Comparison of ENCODE assay signal across 9 cellular contexts in genomic region chr21:44304846-44305245, GRCh38. TPM values are rescaled to one million over a fixed set of nuclear protein-coding genes. Genes with fewer than 3 reads are reported as not detected.
DNase-seq lines count a peak whose midpoint lies in the region; ATAC-seq and TF ChIP-seq lines count a peak whose summit lies in the region.
"Had no signal": no experiment of that assay in that cellular context is flagged by ENCODE, and none has a peak within 500 bp of the region (broad histone marks: within the 10 kb centered on the region; RNA-seq: fewer than 3 reads in every experiment).

No MANE protein-coding gene starts in this region.

- intact Hi-C loops in prostate gland (cut with DNase I), result no loop called here

- WGBS in prostate gland, result 21% methylated on average over 8 of the region's 8 CpGs

- H3K4me1 ChIP-seq in foreskin keratinocyte, result no peaks in the 10 kb centered on the region
- H3K4me1 ChIP-seq in prostate gland (replicated peaks), result peaks cover 8% of the 10 kb centered on the region

- no peaks in the 10 kb centered on the region for H3K9me3 ChIP-seq in prostate gland

- no peaks in the 10 kb centered on the region for H3K36me3 ChIP-seq in prostate gland

- TF ChIP-seq CTCF in foreskin keratinocyte (conservative IDR thresholded peaks at IDR 0.05), result peak; percentile 74
- TF ChIP-seq CTCF in prostate gland (IDR thresholded peaks at IDR 0.05), result peak in 3 of 4 experiments; percentile 42 to 60 (median 54)

- no peaks in the 10 kb centered on the region for H3K27me3 ChIP-seq in foreskin keratinocyte
- H3K27me3 ChIP-seq in prostate gland (replicated peaks; ENCODE audit: insufficient read depth), result no peaks in the 10 kb centered on the region

- no peak for TF ChIP-seq POLR2A in prostate gland (IDR thresholded peaks at IDR 0.05)

- H3K4me3 ChIP-seq in prostate gland, result no peak overlapping the region

- ATAC-seq in foreskin keratinocyte (peak; percentile 44), GM18909 (IDR thresholded peaks at IDR 0.05; ENCODE audit: poor library complexity, unreplicated experiment) (no peak)

- H3K27ac ChIP-seq in foreskin keratinocyte, result no peak overlapping the region
- H3K27ac ChIP-seq in prostate gland, result no peak overlapping the region

- DNase-seq in A172 (ENCODE audit: low spot score) (peak; percentile 52), ELR (ENCODE audit: low read depth) (peak; percentile 55), NCI-H82 (lab: John Stamatoyannopoulos, UW) (peak; percentile 89), foreskin keratinocyte (no peak), prostate gland (ENCODE audit: low spot score) (peak; percentile 33), COR-L47 (lab: John Stamatoyannopoulos, UW) (no peak)
- peak; percentile 25 for DNase-seq in activated T-helper 9 cell treated with anti-CD3 and anti-CD28 coated beads, Interleukin-2, amount 50 U/mL, for 16 hours (ENCODE audit: low read depth)

RNA-seq across cellular contexts. Expression of gene PFKL, which starts 5.0 kb away (rescaled TPM):
- total RNA-seq in A172 (2014; rRNA removed; shearing (Covaris generic)), result 114 and 115 TPM in 2 replicates
- total RNA-seq in foreskin keratinocyte (93.8 and 104 TPM in 2 replicates), prostate gland (100 to 1,000 TPM in 1 of 2 donors, 10 to 100 TPM in 1; 99.4 to 235 TPM)
- polyA plus RNA-seq in foreskin keratinocyte, result 91.0 and 98.3 TPM in 2 replicates

RNA-seq across cellular contexts. Expression of gene AIRE, which starts 19.2 kb away (rescaled TPM):
- total RNA-seq in A172 (2014; rRNA removed; shearing (Covaris generic)), result not detected in 2 replicates
- not detected in 2 replicates for total RNA-seq in foreskin keratinocyte
- polyA plus RNA-seq in foreskin keratinocyte, result not detected in 2 replicates
- not detected for total RNA-seq in prostate gland

RNA-seq across cellular contexts. Expression of gene CFAP410, which starts 34.3 kb away (rescaled TPM):
- 26.3 and 27.8 TPM in 2 replicates for total RNA-seq in A172 (2014; rRNA removed; shearing (Covaris generic))
- 6.6 and 8.1 TPM in 2 replicates for total RNA-seq in foreskin keratinocyte
- 9.3 and 11.5 TPM in 2 replicates for polyA plus RNA-seq in foreskin keratinocyte
- total RNA-seq in prostate gland, result 10 to 100 TPM; 62.5 to 71.3 TPM

RNA-seq across cellular contexts. Expression of gene DNMT3L, which starts 43.1 kb away (rescaled TPM):
- not detected in 2 replicates for total RNA-seq in A172 (2014; rRNA removed; shearing (Covaris generic))
- total RNA-seq in foreskin keratinocyte (not detected in 2 replicates), prostate gland (not detected)
- polyA plus RNA-seq in foreskin keratinocyte, result not detected in 2 replicates
- total RNA-seq: mononuclear cell had no signal

RNA-seq across cellular contexts. Expression of gene TRPM2, which starts 48.6 kb away (rescaled TPM):
- total RNA-seq in A172 (2014; rRNA removed; shearing (Covaris generic)), result 0.98 and 1.9 TPM in 2 replicates
- total RNA-seq in foreskin keratinocyte (1.1 and 2.5 TPM in 2 replicates), prostate gland (1 to 10 TPM; 1.6 to 2.7 TPM)
- 1.5 and 3.4 TPM in 2 replicates for polyA plus RNA-seq in foreskin keratinocyte

Comparison
In these comparisons a context has a peak if more than half of its experiments do, and no peak if none do; other contexts are left out.
1. DNase-seq: peak in A172 (single experiment), ELR (single experiment), NCI-H82 (single experiment), activated T-helper 9 cell treated with anti-CD3 and anti-CD28 coated beads, Interleukin-2, amount 50 U/mL, for 16 hours (single experiment) and prostate gland (single experiment); none in foreskin keratinocyte (0 of 2) and COR-L47 (single experiment).